ENCODE assay signal across 23 cellular contexts in genomic region chr2:120702751-120703150, GRCh38. TPM values are rescaled to one million over a fixed set of nuclear protein-coding genes. Genes with fewer than 3 reads are reported as not detected.
A peak's percentile ranks its signal among the peaks of the same experiment; 100 is the strongest.
DNase-seq lines count a peak whose midpoint lies in the region; ATAC-seq, FAIRE-seq and TF ChIP-seq lines count a peak whose summit lies in the region.
"Had no signal": no experiment of that assay in that cellular context is flagged by ENCODE, and none has a peak within 500 bp of the region (broad histone marks: within the 10 kb centered on the region; RNA-seq: fewer than 3 reads in every experiment).

No MANE protein-coding gene starts in this region.

- H3K4me3 ChIP-seq in H1 (ENCODE audit: extremely low read depth in 1 of 4, insufficient read depth in 2 of 4, low read depth in 3 of 4, low read length in 4 of 4): no peak overlapping the region
- no peak overlapping the region for H3K4me3 ChIP-seq in spleen
- H3K4me3 ChIP-seq: BLaER1 treated with 17β-estradiol and CSF1 and Interleukin-3, amounts not matched to agents 10 nM and 100 nM; GM12878 had no signal

- intact Hi-C loops in spleen (cut with DNase I; ENCODE audit: low total_unique reads): no loop called here

- H4K91ac ChIP-seq in H1 (replicated peaks; ENCODE audit: insufficient read length, low read length): peak overlapping the region; percentile 34

- H2AK5ac ChIP-seq in H1 (ENCODE audit: low read depth, low read length): 0 out of 2 replicates have a peak overlapping the region, but pooled peaks have one; percentile 26

- H3K23ac ChIP-seq in H1 (ENCODE audit: insufficient read length): no peak overlapping the region

- H3K9me3 Mint-ChIP-seq in HFFc6 (no peaks in the 10 kb centered on the region), nephron progenitor cell (no peaks in the 10 kb centered on the region)
- H3K9me3 Mint-ChIP-seq: CD8-positive, alpha-beta T cell; H9 had no signal

- POLR2A ChIA-PET in H1 (lab: Charles Lee; ENCODE audit: partially characterized antibody): interaction anchor here (5.5 kb wide), 1 partner anchor 372 kb away, joined by 26 read pairs; no protein-coding TSS in a partner anchor

- H2AFZ ChIP-seq in H1 (ENCODE audit: low read length): no peak overlapping the region

- no peak overlapping the region for H3K4me3 Mint-ChIP-seq in HFFc6
- H3K4me3 Mint-ChIP-seq in nephron progenitor cell: no peak overlapping the region
- H3K4me3 Mint-ChIP-seq: CD8-positive, alpha-beta T cell; H9 had no signal

- no peaks in the 10 kb centered on the region for H3K36me3 ChIP-seq in H1 (ENCODE audit: control insufficient read depth in 2 of 4, insufficient read depth in 4 of 4, low read length in 3 of 4)
- no peaks in the 10 kb centered on the region for H3K36me3 ChIP-seq in spleen
- H3K36me3 ChIP-seq: BLaER1 treated with 17β-estradiol and CSF1 and Interleukin-3, amounts not matched to agents 10 nM and 100 nM had no signal

- no peak for TF ChIP-seq EP300 in H1 (IDR thresholded peaks at IDR 0.05; ENCODE audit: borderline replicate concordance in 1 of 2, low read depth in 2 of 2, low read length in 2 of 2)

- H3K27ac Mint-ChIP-seq in HFFc6 (peak overlapping the region; percentile 71), nephron progenitor cell (peak overlapping the region; percentile 80)
- H3K27ac Mint-ChIP-seq: CD8-positive, alpha-beta T cell had no signal

- FAIRE-seq in H1 (lab: Jason Lieb, UNC): no peak
- FAIRE-seq: GM12878, HepG2 had no signal

- 0 out of 2 replicates have a peak overlapping the region, but pooled peaks have one; percentile 5 for H2BK20ac ChIP-seq in H1 (ENCODE audit: low read length)

- H3K27me3 ChIP-seq in H1 (replicated peaks in 1 of 4; ENCODE audit: control insufficient read depth in 3 of 4, extremely low read depth in 1 of 4, insufficient read depth in 3 of 4, low read length in 3 of 4) (peaks cover 0 to 9% (median 5%) of the 10 kb centered on the region in 4 experiments; a peak in 3 of 7 replicates), spleen (replicated peaks in 1 of 7) (peaks cover 0 to 4% (median 0%) of the 10 kb centered on the region in 7 donors)
- H3K27me3 ChIP-seq: BLaER1 treated with 17β-estradiol and CSF1 and Interleukin-3, amounts not matched to agents 10 nM and 100 nM had no signal

- no peak for TF ChIP-seq CTCF in HFFc6 (IDR thresholded peaks at IDR 0.05)
- no peak for TF ChIP-seq CTCF in H1 (IDR thresholded peaks at IDR 0.05; ENCODE audit: control extremely low read depth in 1 of 3, insufficient read depth in 1 of 3, low read depth in 1 of 3, low read length in 3 of 3)
- no peak for TF ChIP-seq CTCF in nephron progenitor cell (IDR thresholded peaks at IDR 0.05)
- no peak for TF ChIP-seq CTCF in spleen (IDR thresholded peaks at IDR 0.05 in 8 of 11, conservative IDR thresholded peaks at IDR 0.05 in 3 of 11)

- no peak for ATAC-seq in HG02588 (IDR thresholded peaks at IDR 0.05; ENCODE audit: unreplicated experiment)
- ATAC-seq: CD8-positive, alpha-beta T cell; GM12878; HepG2 had no signal

- no peaks in the 10 kb centered on the region for H4K20me1 ChIP-seq in H1 (replicated peaks in 1 of 2; ENCODE audit: control insufficient read depth in 1 of 2, insufficient read depth in 2 of 2, low read length in 2 of 2)

- H2BK12ac ChIP-seq in H1 (ENCODE audit: low read depth, low read length): no peak overlapping the region

- H3K79me2 ChIP-seq in H1 (ENCODE audit: control insufficient read depth in 1 of 2, insufficient read depth in 2 of 2, low read length in 2 of 2): no peaks in the 10 kb centered on the region

- H2BK5ac ChIP-seq in H1 (ENCODE audit: low read depth, low read length): no peak overlapping the region

- no peaks in the 10 kb centered on the region; the same call in 1 of the 2 replicates for H3K27me3 Mint-ChIP-seq in HFFc6 (ENCODE audit: insufficient read depth)
- peaks cover 51% of the 10 kb centered on the region for H3K27me3 Mint-ChIP-seq in nephron progenitor cell (ENCODE audit: low read depth, poor library complexity)

- H3K14ac ChIP-seq in H1 (ENCODE audit: insufficient read length): no peak overlapping the region

- H3K18ac ChIP-seq in H1 (ENCODE audit: extremely low read depth, low read length): no peak overlapping the region

- no peak overlapping the region for H3K4ac ChIP-seq in H1 (replicated peaks; ENCODE audit: insufficient read length, low read depth, low read length)

- H3K4me1 Mint-ChIP-seq in HFFc6 (ENCODE audit: low read depth) (peaks cover 47% of the 10 kb centered on the region), nephron progenitor cell (peaks cover 39% of the 10 kb centered on the region)

- peaks cover 2 to 18% (median 8%) of the 10 kb centered on the region in 4 experiments for H3K4me1 ChIP-seq in H1 (replicated peaks in 1 of 4; ENCODE audit: control insufficient read depth in 3 of 4, insufficient read depth in 4 of 4, low read length in 3 of 4)
- H3K4me1 ChIP-seq in spleen: peaks cover 0 to 34% (median 10%) of the 10 kb centered on the region in 6 donors
- H3K4me1 ChIP-seq: BLaER1 treated with 17β-estradiol and CSF1 and Interleukin-3, amounts not matched to agents 10 nM and 100 nM had no signal

- no peak overlapping the region for H3K4me2 ChIP-seq in H1 (ENCODE audit: insufficient read depth in 1 of 2, low read depth in 2 of 2, low read length in 2 of 2)
- H3K4me2 ChIP-seq: BLaER1 treated with 17β-estradiol and CSF1 and Interleukin-3, amounts not matched to agents 10 nM and 100 nM had no signal

- TF ChIP-seq POLR2A in H1 (IDR thresholded peaks at IDR 0.05; ENCODE audit: control extremely low read depth in 1 of 2, low read depth in 2 of 2, low read length in 2 of 2): no peak
- no peak for TF ChIP-seq POLR2A in spleen (IDR thresholded peaks at IDR 0.05)

- 0 out of 2 replicates have a peak overlapping the region, but pooled peaks have one; percentile 13 for H2BK15ac ChIP-seq in H1 (ENCODE audit: low read length)

- CTCF ChIA-PET in H1 (lab: Charles Lee; ENCODE audit: partially characterized antibody): interaction anchor here (0.6 to 1.5 kb wide), 4 partner anchors 13 to 382 kb away, joined by 3 to 6 read pairs (median 3); no protein-coding TSS in a partner anchor

- H4K8ac ChIP-seq in H1 (ENCODE audit: extremely low read depth, insufficient read depth, low read length): peak overlapping the region; percentile 31; the same call in 1 of the 2 replicates

- no peak overlapping the region; a peak in 1 of 7 replicates for H3K9ac ChIP-seq in H1 (replicated peaks in 1 of 4; ENCODE audit: extremely low read depth in 1 of 4, low read depth in 3 of 4, low read length in 3 of 4)
- H3K9ac ChIP-seq: BLaER1 treated with 17β-estradiol and CSF1 and Interleukin-3, amounts not matched to agents 10 nM and 100 nM had no signal

- DNase-seq in HFFc6: no peak
- no peak for DNase-seq in H1 (ENCODE audit: low read depth in 1 of 2, low spot score in 2 of 2)
- no peak for DNase-seq in nephron progenitor cell
- DNase-seq in spleen: peak; percentile 54
- no peak for DNase-seq in stimulated activated CD4-positive, alpha-beta T cell treated with anti-CD3 and anti-CD28 coated beads, Interleukin-2, amount 100 ng/mL, for 24 hours
- DNase-seq in NCI-H146 treated with DMSO at 0.1 percent for 48 hours (lab: John Stamatoyannopoulos, UW; ENCODE audit: unreplicated experiment): no peak
- DNase-seq: 8988T; CD8-positive, alpha-beta T cell; DND-41; H9; KBM-7; MM.1S; NCI-H1048; NCI-H1436 treated with DMSO at 0.1 percent for 48 hours; NCI-H2029; NCI-H226; NCI-H510A treated with DMSO at 0.1 percent for 48 hours; NCI-H748 treated with DMSO at 0.1 percent for 48 hours had no signal

- no peak overlapping the region for H2BK120ac ChIP-seq in H1 (replicated peaks; ENCODE audit: low read depth, low read length)

- no peak for TF ChIP-seq RAD21 in H1 (IDR thresholded peaks at IDR 0.05 in 1 of 2, conservative IDR thresholded peaks at IDR 0.05 in 1 of 2; ENCODE audit: low read depth in 2 of 2, low read length in 2 of 2)

- no peaks in the 10 kb centered on the region for H3K23me2 ChIP-seq in H1 (ENCODE audit: low read depth, low read length)

- no peak overlapping the region for H4K5ac ChIP-seq in H1 (ENCODE audit: insufficient read length, low read depth, low read length)

- H3K9me3 ChIP-seq in H1 (ENCODE audit: insufficient read depth in 2 of 2, low read depth in 1 of 2, low read length in 1 of 2) (no peaks in the 10 kb centered on the region), spleen (no peaks in the 10 kb centered on the region)
- H3K9me3 ChIP-seq: BLaER1 treated with 17β-estradiol and CSF1 and Interleukin-3, amounts not matched to agents 10 nM and 100 nM had no signal

- no peak overlapping the region for H3K56ac ChIP-seq in H1 (replicated peaks; ENCODE audit: insufficient read length, low read depth, low read length)

- 91% methylated on average over 14 of the region's 14 CpGs; no CpG with 5 or more reads in 1 of the 2 experiments for WGBS in H1 (ENCODE audit: extremely low coverage in 1 of 2, insufficient coverage in 1 of 2, insufficient read length in 1 of 2, insufficient replicate concordance in 2 of 2, low coverage in 1 of 2, low lambda C conversion rate in 2 of 2, missing lambda C conversion rate in 1 of 2), 2 experiments
- 60 to 76% (median 66%) methylated on average over 14 of the region's 14 CpGs for WGBS in spleen, 5 donors

- H3K36me3 Mint-ChIP-seq in HFFc6 (ENCODE audit: low read depth) (peaks cover 8% of the 10 kb centered on the region; the same call in 1 of the 2 replicates), nephron progenitor cell (ENCODE audit: low read depth) (no peaks in the 10 kb centered on the region)
- H3K36me3 Mint-ChIP-seq: CD8-positive, alpha-beta T cell had no signal

- H3K27ac ChIP-seq in H1 (ENCODE audit: low read depth, low read length): no peak overlapping the region
- no peak overlapping the region for H3K27ac ChIP-seq in spleen
- H3K27ac ChIP-seq: BLaER1 treated with 17β-estradiol and CSF1 and Interleukin-3, amounts not matched to agents 10 nM and 100 nM; HL-60 had no signal

- no peaks in the 10 kb centered on the region for H3K79me1 ChIP-seq in H1 (ENCODE audit: low read depth, low read length)

TF ChIP-seq in H1, 55 proteins besides CTCF, POLR2A, EP300 and RAD21 (continues in another document):
- no peak for TF ChIP-seq SRF (IDR thresholded peaks at IDR 0.05; ENCODE audit: low read depth, low read length)
- TF ChIP-seq EZH2 (IDR thresholded peaks at IDR 0.05; ENCODE audit: low read depth, low read length, severe bottlenecking): no peak

RNA-seq across cellular contexts. Expression of gene GLI2, which starts 32.9 kb away (rescaled TPM):
- 10 to 100 TPM; 40.2 to 46.1 (median 41.9) TPM for total RNA-seq in HFFc6 (2021; fragmentation: NEBNext Ultra II Directional; extraction: Animal tissue kit (Norgen Biotek cat#: 25700))
- 46.9 and 49.8 TPM in 2 replicates for total RNA-seq in H1 (2021; fragmentation: NEBNext Ultra II Directional; extraction: Animal tissue kit (Norgen Biotek cat#: 25700))
- polyA plus RNA-seq in H1 (2011; rRNA removed) (18.4 and 28.8 TPM in 2 replicates), spleen (under 1 TPM; 0.22 to 0.32 (median 0.23) TPM)
- 12.7 TPM for polyA plus RNA-seq in H1 (2011; cell fraction: cytosol; rRNA removed)
- polyA plus RNA-seq in H1 (2011; cell fraction: nucleus; rRNA removed): 59.5 TPM
- polyA plus RNA-seq in H1 (2012, experiment 1 of 2): 17.6 to 27.8 TPM (median 24.7 TPM) in 4 replicates
- polyA plus RNA-seq in H1 (2012, experiment 2 of 2): 9.7 TPM
- 17.1 TPM for polyA plus RNA-seq in H1 (2013, experiment 1 of 2)
- 16.9 TPM for polyA plus RNA-seq in H1 (2013, experiment 2 of 2)
- polyA minus RNA-seq in H1 (2011; rRNA and poly(A)+ RNA removed): 17.2 and 19.9 TPM in 2 replicates
- polyA minus RNA-seq in H1 (2011; cell fraction: cytosol; rRNA and poly(A)+ RNA removed): 23.0 TPM
- 42.4 TPM for polyA minus RNA-seq in H1 (2011; cell fraction: nucleus; rRNA and poly(A)+ RNA removed)
- 10 to 100 TPM in 1 of 7 donors, 1 to 10 TPM in 5, under 1 TPM in 1; 0.51 to 10.6 (median 1.7) TPM for total RNA-seq in spleen
- total RNA-seq: CD8-positive, alpha-beta T cell; GM12878; HepG2 had no signal
- polyA plus RNA-seq: HepG2 had no signal
